15 cellular contexts compared by ENCODE assay signal in the genomic region with DNA sequence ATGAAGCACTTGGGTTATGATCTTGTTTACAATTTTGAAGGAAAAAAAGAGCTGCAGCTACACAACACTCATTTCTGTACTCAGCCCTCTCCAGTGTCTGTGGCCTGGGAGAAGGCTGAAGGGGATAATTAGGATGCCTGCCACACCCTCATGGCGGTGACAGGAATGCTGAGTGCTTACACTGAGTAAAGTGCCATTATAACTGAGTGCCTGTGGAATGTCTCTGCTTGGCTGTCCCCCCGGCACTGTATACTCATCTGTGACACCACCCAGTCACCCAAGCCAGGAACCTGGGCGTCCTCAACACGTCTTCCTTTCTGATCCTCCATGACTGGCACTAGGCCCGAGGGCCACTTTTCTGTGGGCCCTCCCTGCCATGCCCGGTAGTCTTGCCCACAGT. TPM values are rescaled to one million over a fixed set of nuclear protein-coding genes. Genes with fewer than 3 reads are reported as not detected.
A peak's percentile ranks its signal among the peaks of the same experiment; 100 is the strongest.
DNase-seq lines count a peak whose midpoint lies in the region; ATAC-seq and TF ChIP-seq lines count a peak whose summit lies in the region.
"Had no signal": no experiment of that assay in that cellular context is flagged by ENCODE, and none has a peak within 500 bp of the region (broad histone marks: within the 10 kb centered on the region; RNA-seq: fewer than 3 reads in every experiment).

No MANE protein-coding gene starts in this region.

- H3K79me2 ChIP-seq in PC-9 (ENCODE audit: low read depth): peaks cover 13% of the 10 kb centered on the region

- no TSS peak for BruUV-seq in PC-9 (replicated peaks; lab: Mats Ljungman, UMichigan)

- no peaks in the 10 kb centered on the region for H3K9me2 ChIP-seq in PC-9 (ENCODE audit: insufficient read depth)

- H3K36me3 ChIP-seq in KOPT-K1 (ENCODE audit: insufficient read depth, low read length) (peaks cover 16% of the 10 kb centered on the region), PC-9 (ENCODE audit: low read depth) (no peaks in the 10 kb centered on the region), lower lobe of right lung (peaks cover 3% of the 10 kb centered on the region)

- CTCF ChIA-PET in PC-9 (lab: Charles Lee): interaction anchor here (0.6 to 0.7 kb wide), 3 partner anchors 98 to 430 kb away, joined by 3 to 15 read pairs (median 9); no protein-coding TSS in a partner anchor

- DNase-seq in COLO668 (lab: John Stamatoyannopoulos, UW; ENCODE audit: unreplicated experiment) (peak; percentile 25), PC-9 (peak; percentile 50 to 60), lower lobe of right lung (peak; percentile 84), NCI-H524 (lab: John Stamatoyannopoulos, UW) (no peak)
- DNase-seq in central memory CD4-positive, alpha-beta T cell: no peak
- DNase-seq in stimulated activated naive B cell treated with anti-CD40 and anti-IgM and Interleukin-4, amounts not matched to agents 10 μg/mL and 1 μg/mL and 100 μg/mL, for 72 hours: no peak
- DNase-seq: activated CD4-positive, alpha-beta T cell treated with anti-CD3 and anti-CD28 coated beads for 36 hours; AML-193; hippocampal formation; NCI-H82 had no signal

- peaks cover 3 to 12% of the 10 kb centered on the region in 2 donors for H3K4me1 Mint-ChIP-seq in stimulated activated naive B cell treated with anti-CD40 and anti-IgM and Interleukin-4, amounts not matched to agents 10 μg/mL and 1 μg/mL and 100 μg/mL, for 72 hours

- H3F3A ChIP-seq in PC-9 (ENCODE audit: insufficient read depth, low read depth): peaks cover 27% of the 10 kb centered on the region

- TF ChIP-seq CTCF in PC-9 (conservative IDR thresholded peaks at IDR 0.05): no peak
- TF ChIP-seq CTCF in lower lobe of right lung (IDR thresholded peaks at IDR 0.05): no peak

- H3K4me1 ChIP-seq in PC-9 (replicated peaks; ENCODE audit: insufficient read depth) (peaks cover 8% of the 10 kb centered on the region), lower lobe of right lung (peaks cover 54% of the 10 kb centered on the region)

- H3K36me3 Mint-ChIP-seq in stimulated activated naive B cell treated with anti-CD40 and anti-IgM and Interleukin-4, amounts not matched to agents 10 μg/mL and 1 μg/mL and 100 μg/mL, for 72 hours: peaks cover 4% of the 10 kb centered on the region in 2 donors

- H2AFZ ChIP-seq in PC-9: no peak overlapping the region

- no peaks in the 10 kb centered on the region for H3K9me3 Mint-ChIP-seq in stimulated activated naive B cell treated with anti-CD40 and anti-IgM and Interleukin-4, amounts not matched to agents 10 μg/mL and 1 μg/mL and 100 μg/mL, for 72 hours
- H3K9me3 Mint-ChIP-seq: memory B cell had no signal

- H3K27me3 Mint-ChIP-seq in stimulated activated naive B cell treated with anti-CD40 and anti-IgM and Interleukin-4, amounts not matched to agents 10 μg/mL and 1 μg/mL and 100 μg/mL, for 72 hours: no peaks in the 10 kb centered on the region
- H3K27me3 Mint-ChIP-seq: activated CD4-positive, alpha-beta T cell treated with anti-CD3 and anti-CD28 coated beads for 36 hours; memory B cell had no signal

- H3K9me3 ChIP-seq in KOPT-K1 (ENCODE audit: insufficient read depth, low read length, poor library complexity, severe bottlenecking) (no peaks in the 10 kb centered on the region), PC-9 (ENCODE audit: insufficient read depth, low read depth) (no peaks in the 10 kb centered on the region), lower lobe of right lung (no peaks in the 10 kb centered on the region)

- intact Hi-C loops in PC-9 (cut with micrococcal nuclease; ENCODE audit: unreplicated experiment) (loop anchor here (5.0 to 10.0 kb wide), 4 partner anchors 197 to 394 kb away; a partner anchor contains a TSS), lower lobe of right lung (cut with DNase I) (loop anchor here (10.0 kb wide), 1 partner anchor 97 kb away; a partner anchor contains a TSS)

- no peak overlapping the region for H3K4me3 Mint-ChIP-seq in stimulated activated naive B cell treated with anti-CD40 and anti-IgM and Interleukin-4, amounts not matched to agents 10 μg/mL and 1 μg/mL and 100 μg/mL, for 72 hours
- H3K4me3 Mint-ChIP-seq: activated CD4-positive, alpha-beta T cell treated with anti-CD3 and anti-CD28 coated beads for 36 hours; memory B cell had no signal

- peak; percentile 70 to 71 for ATAC-seq in lower lobe of right lung
- no peak for ATAC-seq in stimulated activated naive B cell treated with anti-CD40 and anti-IgM and Interleukin-4, amounts not matched to agents 10 μg/mL and 1 μg/mL and 100 μg/mL, for 72 hours (replicated peaks)
- no peak for ATAC-seq in HG03097 (IDR thresholded peaks at IDR 0.05; ENCODE audit: low FRiP score, unreplicated experiment)
- ATAC-seq: activated CD4-positive, alpha-beta T cell treated with anti-CD3 and anti-CD28 coated beads for 36 hours; K562 had no signal

- no peaks in the 10 kb centered on the region for H3K27me3 ChIP-seq in PC-9 (ENCODE audit: insufficient read depth, low read depth)
- H3K27me3 ChIP-seq in lower lobe of right lung (ENCODE audit: low read depth): no peaks in the 10 kb centered on the region

- POLR2A ChIA-PET in PC-9 (lab: Charles Lee; ENCODE audit: unreplicated experiment): no interaction called here

- H3K4me2 ChIP-seq in PC-9: no peak overlapping the region

- H3K27ac Mint-ChIP-seq in stimulated activated naive B cell treated with anti-CD40 and anti-IgM and Interleukin-4, amounts not matched to agents 10 μg/mL and 1 μg/mL and 100 μg/mL, for 72 hours: no peak overlapping the region
- H3K27ac Mint-ChIP-seq: activated CD4-positive, alpha-beta T cell treated with anti-CD3 and anti-CD28 coated beads for 36 hours; memory B cell had no signal

- H3K27ac ChIP-seq in KOPT-K1 (ENCODE audit: low read depth, low read length, poor library complexity, severe bottlenecking) (peak overlapping the region; percentile 66), PC-9 (no peak overlapping the region), lower lobe of right lung (peak overlapping the region; percentile 68)
- H3K27ac ChIP-seq: epithelial cell of prostate had no signal

- H3K4me3 ChIP-seq in PC-9 (no peak overlapping the region), lower lobe of right lung (no peak overlapping the region)
- H3K4me3 ChIP-seq: K562 had no signal

- H4K20me1 ChIP-seq in PC-9 (ENCODE audit: insufficient read depth): no peaks in the 10 kb centered on the region

RNA-seq across cellular contexts. Expression of a gene that starts 3.5 kb away (rescaled TPM):
- 127 and 136 TPM in 2 replicates for total RNA-seq in PC-9 (2021)
- 68.9 TPM for total RNA-seq in lower lobe of right lung

RNA-seq across cellular contexts. Expression of a gene that starts 11.4 kb away (rescaled TPM):
- total RNA-seq in PC-9 (2021): 21.1 and 27.1 TPM in 2 replicates
- total RNA-seq in lower lobe of right lung: 32.4 TPM

RNA-seq across cellular contexts. Expression of a gene that starts 29.8 kb away (rescaled TPM):
- total RNA-seq in PC-9 (2021) (46.1 and 48.3 TPM in 2 replicates), lower lobe of right lung (21.0 TPM)

RNA-seq across cellular contexts. Expression of a gene that starts 32.6 kb away (rescaled TPM):
- total RNA-seq in PC-9 (2021) (22.5 and 28.7 TPM in 2 replicates), lower lobe of right lung (13.1 TPM)

RNA-seq across cellular contexts. Expression of a gene that starts 53.1 kb away (rescaled TPM):
- total RNA-seq in PC-9 (2021) (114 and 159 TPM in 2 replicates), lower lobe of right lung (145 TPM)

Comparison
In these comparisons a context has a peak if more than half of its experiments do, and no peak if none do; other contexts are left out.
1. DNase-seq: peak in COLO668 (single experiment), PC-9 (2 of 2) and lower lobe of right lung (single experiment); none in central memory CD4-positive, alpha-beta T cell (single experiment), NCI-H524 (0 of 2) and stimulated activated naive B cell treated with anti-CD40 and anti-IgM and Interleukin-4, amounts not matched to agents 10 μg/mL and 1 μg/mL and 100 μg/mL, for 72 hours (single experiment).
2. ATAC-seq: peak in lower lobe of right lung (2 of 2); none in stimulated activated naive B cell treated with anti-CD40 and anti-IgM and Interleukin-4, amounts not matched to agents 10 μg/mL and 1 μg/mL and 100 μg/mL, for 72 hours (0 of 2) and HG03097 (single experiment).